In the genomic region with DNA sequence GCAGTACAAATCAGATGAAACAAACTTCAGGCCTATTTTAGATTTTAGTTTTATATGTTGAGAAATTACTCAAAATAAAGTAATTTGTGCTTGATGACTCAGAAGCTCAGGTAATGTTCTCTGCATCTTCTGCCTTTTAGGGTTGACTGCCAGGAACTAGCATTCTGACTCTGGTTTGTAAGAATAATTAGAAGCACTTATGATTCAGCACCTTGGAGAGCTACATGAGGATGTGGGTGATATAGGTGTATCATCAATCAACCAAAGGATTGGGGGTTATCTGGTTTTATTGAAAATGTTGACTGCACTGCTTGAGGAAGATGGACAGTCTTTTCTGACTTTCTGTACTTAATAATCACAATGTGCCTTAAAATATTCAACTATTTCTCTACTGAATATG, we compare ENCODE assay signal across 18 cellular contexts.
A peak's percentile ranks its signal among the peaks of the same experiment; 100 is the strongest.
DNase-seq lines count a peak whose midpoint lies in the region; ATAC-seq and TF ChIP-seq lines count a peak whose summit lies in the region.
"Had no signal": no experiment of that assay in that cellular context is flagged by ENCODE, and none has a peak within 500 bp of the region (broad histone marks: within the 10 kb centered on the region; RNA-seq: fewer than 3 reads in every experiment).

No MANE protein-coding gene starts in this region.

- H4K91ac ChIP-seq in mesenchymal stem cell (ENCODE audit: low read length), result no peak overlapping the region

- peaks cover 0 to 1% of the 10 kb centered on the region in 2 donors for H3K9me3 Mint-ChIP-seq in activated T-cell treated with anti-CD3 and anti-CD28 coated beads, Interleukin-2, amount 50 U/mL, for 72 hours
- H3K9me3 Mint-ChIP-seq: T-helper 2 cell treated with Interferon-gamma antibody and Interleukin-4, amounts not matched to agents 5 μg/mL and 100 μg/mL, for 36 hours had no signal

- no peak overlapping the region for H4K8ac ChIP-seq in mesenchymal stem cell (ENCODE audit: low read length)

- H3K4me2 ChIP-seq in mesenchymal stem cell (ENCODE audit: low read length, poor library complexity, severe bottlenecking), result no peak overlapping the region

- no peak overlapping the region for H2AFZ ChIP-seq in mesenchymal stem cell (ENCODE audit: low read depth, low read length)

- no peaks in the 10 kb centered on the region for H3K36me3 Mint-ChIP-seq in activated T-cell treated with anti-CD3 and anti-CD28 coated beads, Interleukin-2, amount 50 U/mL, for 72 hours (ENCODE audit: insufficient read depth in 2 of 2)

- no peaks in the 10 kb centered on the region for H3K4me1 Mint-ChIP-seq in activated T-cell treated with anti-CD3 and anti-CD28 coated beads, Interleukin-2, amount 50 U/mL, for 72 hours (ENCODE audit: low read depth)

- in situ Hi-C loops in GM13977 (cut with MboI; ENCODE audit: low pct_unique_long_range_greater_than_20kb, low sequenced_read_pairs, unreplicated experiment) (no loop called here), KBM-7 (cut with MboI; ENCODE audit: low pct_unique_long_range_greater_than_20kb, low sequenced_read_pairs) (no loop called here)

- no peaks in the 10 kb centered on the region for H3K4me1 ChIP-seq in mesenchymal stem cell (ENCODE audit: control insufficient read depth, insufficient read depth, low read depth, low read length)
- H3K4me1 ChIP-seq: prostate gland, vagina had no signal

- H2BK12ac ChIP-seq in mesenchymal stem cell (ENCODE audit: low read length in 2 of 2), result no peak overlapping the region

- no peak overlapping the region for H3K4ac ChIP-seq in mesenchymal stem cell (ENCODE audit: low read depth in 1 of 2, low read length in 2 of 2)

- no peak for ATAC-seq in GM19035 (IDR thresholded peaks at IDR 0.05; ENCODE audit: unreplicated experiment)
- ATAC-seq in activated T-cell treated with anti-CD3 and anti-CD28 coated beads, Interleukin-2, amount 50 U/mL, for 72 hours (replicated peaks in 1 of 2), result no peak
- ATAC-seq: activated T-cell treated with anti-CD3 and anti-CD28 coated beads, Interleukin-2, amount 50 U/mL, for 4 hours; Right ventricle myocardium inferior had no signal

- peaks cover 18% of the 10 kb centered on the region for H3K9me3 ChIP-seq in mesenchymal stem cell (ENCODE audit: control insufficient read depth, low read length)
- H3K9me3 ChIP-seq: prostate gland, vagina had no signal

- H2AK5ac ChIP-seq in mesenchymal stem cell (ENCODE audit: low read length, severe bottlenecking), result no peak overlapping the region

- H2BK15ac ChIP-seq in mesenchymal stem cell (ENCODE audit: low read depth, poor library complexity, severe bottlenecking), result no peak overlapping the region

- H3K23ac ChIP-seq in mesenchymal stem cell (ENCODE audit: low read length in 2 of 2), result no peak overlapping the region

- no peak overlapping the region for H3K14ac ChIP-seq in mesenchymal stem cell (ENCODE audit: low read length in 2 of 2)

- H3K4me3 ChIP-seq in mesenchymal stem cell (ENCODE audit: insufficient read depth in 1 of 2, low read depth in 1 of 2, low read length in 2 of 2), result no peak overlapping the region
- H3K4me3 ChIP-seq: prostate gland, vagina had no signal

- no peaks in the 10 kb centered on the region for H3K36me3 ChIP-seq in mesenchymal stem cell (ENCODE audit: control insufficient read depth in 1 of 2, insufficient read depth in 2 of 2, low read depth in 1 of 2, low read length in 2 of 2)
- H3K36me3 ChIP-seq: prostate gland, vagina had no signal

- H3K27me3 Mint-ChIP-seq in activated T-cell treated with anti-CD3 and anti-CD28 coated beads, Interleukin-2, amount 50 U/mL, for 72 hours (ENCODE audit: low read depth), result no peaks in the 10 kb centered on the region

- H2BK120ac ChIP-seq in mesenchymal stem cell (ENCODE audit: low read depth, low read length), result no peak overlapping the region

- no peaks in the 10 kb centered on the region for H3K27me3 ChIP-seq in mesenchymal stem cell (ENCODE audit: control insufficient read depth in 1 of 2, insufficient read depth in 1 of 2, low read length in 2 of 2)
- H3K27me3 ChIP-seq: vagina had no signal

- H3K27ac ChIP-seq in mesenchymal stem cell (ENCODE audit: low read length, poor library complexity, severe bottlenecking), result no peak overlapping the region
- H3K27ac ChIP-seq: C4-2B, HL-60, prostate gland, vagina had no signal

- H3K27ac Mint-ChIP-seq in activated T-cell treated with anti-CD3 and anti-CD28 coated beads, Interleukin-2, amount 50 U/mL, for 72 hours, result no peak overlapping the region
- H3K27ac Mint-ChIP-seq: T-helper 2 cell treated with Interferon-gamma antibody and Interleukin-4, amounts not matched to agents 5 μg/mL and 100 μg/mL, for 36 hours had no signal

- H2BK5ac ChIP-seq in mesenchymal stem cell (ENCODE audit: low read depth, low read length, poor library complexity, severe bottlenecking), result no peak overlapping the region

- DNase-seq in GM13977 (ENCODE audit: low spot score) (peak; percentile 3), KBM-7 (peak; percentile 4), astrocyte of the hippocampus (ENCODE audit: low read depth, low spot score) (peak; percentile 11), mesenchymal stem cell (peak; percentile 14), NCI-H2029 treated with DMSO at 0.1 percent for 48 hours (lab: John Stamatoyannopoulos, UW) (no peak)
- DNase-seq in activated T-cell treated with anti-CD3 and anti-CD28 coated beads, Interleukin-2, amount 50 U/mL, for 72 hours, result no peak
- DNase-seq: activated CD4-positive, alpha-beta T cell treated with anti-CD3 and anti-CD28 coated beads, Interleukin-2, amount 50 U/mL, for 4 hours; activated T-cell treated with anti-CD3 and anti-CD28 coated beads, Interleukin-2, amount 50 U/mL, for 4 hours; EL; NCI-H2081 treated with DMSO at 0.1 percent for 48 hours; NCI-H82 had no signal

- no peaks in the 10 kb centered on the region for H3K79me1 ChIP-seq in mesenchymal stem cell (replicated peaks; ENCODE audit: low read length, poor library complexity, severe bottlenecking)

- TF ChIP-seq CTCF in GM13977 (IDR thresholded peaks at IDR 0.05; ENCODE audit: extremely low read depth, insufficient read depth, missing control alignments), result no peak

- H3K9ac ChIP-seq in mesenchymal stem cell (ENCODE audit: low read length), result no peak overlapping the region

- no peak overlapping the region for H3K18ac ChIP-seq in mesenchymal stem cell (ENCODE audit: low read depth in 1 of 2, low read length in 2 of 2)

- H3K4me3 Mint-ChIP-seq in activated T-cell treated with anti-CD3 and anti-CD28 coated beads, Interleukin-2, amount 50 U/mL, for 72 hours, result no peak overlapping the region
- H3K4me3 Mint-ChIP-seq: activated T-cell treated with anti-CD3 and anti-CD28 coated beads, Interleukin-2, amount 50 U/mL, for 4 hours; T-helper 2 cell treated with Interferon-gamma antibody and Interleukin-4, amounts not matched to agents 5 μg/mL and 100 μg/mL, for 36 hours had no signal

Comparison
In these comparisons a context has a peak if more than half of its experiments do, and no peak if none do; other contexts are left out.
1. DNase-seq: peak in GM13977 (single experiment), KBM-7 (single experiment), astrocyte of the hippocampus (single experiment) and mesenchymal stem cell (single experiment); none in activated T-cell treated with anti-CD3 and anti-CD28 coated beads, Interleukin-2, amount 50 U/mL, for 72 hours (0 of 2) and NCI-H2029 treated with DMSO at 0.1 percent for 48 hours (single experiment).